In the genomic region with DNA sequence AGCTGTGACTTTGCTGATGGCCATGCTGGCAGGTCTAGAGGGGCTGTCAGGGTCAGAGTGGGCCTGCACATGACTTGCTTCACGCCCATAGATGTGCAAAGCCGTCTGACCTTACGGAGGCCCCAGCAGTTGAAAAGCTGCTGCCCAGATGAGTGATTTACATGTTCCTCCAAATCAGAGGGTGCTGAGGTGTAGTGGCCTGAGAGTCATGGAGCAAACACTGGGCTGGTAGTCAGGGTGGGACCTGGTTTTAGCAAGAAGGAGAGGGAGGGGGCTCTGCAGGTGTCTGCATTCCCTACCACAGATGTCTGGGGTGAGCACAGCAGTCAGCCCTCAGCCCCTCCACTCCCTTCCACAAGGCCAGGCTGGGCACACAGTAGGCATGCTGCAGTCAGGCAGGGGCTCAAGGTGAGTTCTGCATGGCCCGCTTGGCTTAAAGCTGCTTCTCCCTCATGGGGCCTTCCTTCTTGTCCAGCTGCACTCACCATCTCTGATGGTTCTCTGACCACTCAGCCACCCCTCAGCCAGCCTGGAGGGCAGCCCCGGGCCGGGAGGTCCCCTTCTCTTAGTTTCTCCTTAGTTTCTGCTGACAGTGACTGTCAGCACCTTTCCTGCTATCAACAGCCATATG, we compare ENCODE assay signal across 19 cellular contexts. TPM values are rescaled to one million over a fixed set of nuclear protein-coding genes. Genes with fewer than 3 reads are reported as not detected.
DNase-seq lines count a peak whose midpoint lies in the region; ATAC-seq, FAIRE-seq and TF ChIP-seq lines count a peak whose summit lies in the region.
"Had no signal": no experiment of that assay in that cellular context is flagged by ENCODE, and none has a peak within 500 bp of the region (broad histone marks: within the 10 kb centered on the region; RNA-seq: fewer than 3 reads in every experiment).

No MANE protein-coding gene starts in this region.

- H3K4me3 Mint-ChIP-seq in endodermal cell, result no peak overlapping the region
- no peak overlapping the region for H3K4me3 Mint-ChIP-seq in Caco-2 (ENCODE audit: unreplicated experiment)
- H3K4me3 Mint-ChIP-seq: activated CD4-positive, alpha-beta T cell treated with anti-CD3 and anti-CD28 coated beads for 36 hours; CD4-positive, alpha-beta memory T cell; stimulated activated effector memory CD8-positive, alpha-beta T cell treated with anti-CD3 and anti-CD28 coated beads, Interleukin-12 subunit alpha, Interleukin-12 subunit beta, amount 100 ng/mL, for 72 hours had no signal

- peak overlapping the region; percentile 83 to 92; a peak in 5 of 6 replicates for H3K27ac ChIP-seq in A549
- peak overlapping the region; percentile 40 for H3K27ac ChIP-seq in HUES48 (ENCODE audit: low read depth, low read length)
- H3K27ac ChIP-seq in endodermal cell (ENCODE audit: low read depth, low read length), result peak overlapping the region; percentile 50
- H3K27ac ChIP-seq: ascending aorta had no signal

- H3K4me1 Mint-ChIP-seq in endodermal cell (peaks cover 11% of the 10 kb centered on the region), Caco-2 (ENCODE audit: low read depth, unreplicated experiment) (no peaks in the 10 kb centered on the region)
- H3K4me1 Mint-ChIP-seq: CD4-positive, alpha-beta memory T cell had no signal

- peak overlapping the region; percentile 3 for H2AFZ ChIP-seq in neuron (ENCODE audit: low read depth, low read length)

- intact Hi-C loops in Caco-2 (cut with micrococcal nuclease; ENCODE audit: unreplicated experiment), result no loop called here

- no peak for TF ChIP-seq RAD21 in A549 (conservative IDR thresholded peaks at IDR 0.05 in 1 of 2, IDR thresholded peaks at IDR 0.05 in 1 of 2)

- H3K27ac Mint-ChIP-seq in endodermal cell (no peak overlapping the region), Caco-2 (ENCODE audit: unreplicated experiment) (no peak overlapping the region)
- H3K27ac Mint-ChIP-seq: activated CD4-positive, alpha-beta T cell treated with anti-CD3 and anti-CD28 coated beads for 36 hours; CD4-positive, alpha-beta memory T cell; stimulated activated effector memory CD8-positive, alpha-beta T cell treated with anti-CD3 and anti-CD28 coated beads, Interleukin-12 subunit alpha, Interleukin-12 subunit beta, amount 100 ng/mL, for 72 hours had no signal

- no peak for FAIRE-seq in A549 (lab: Jason Lieb, UNC)

- no peaks in the 10 kb centered on the region for H3K27me3 ChIP-seq in HUES48 (ENCODE audit: control insufficient read depth, insufficient read depth, low read length)
- H3K27me3 ChIP-seq in endodermal cell (ENCODE audit: control insufficient read depth, insufficient read depth, low read length, poor library complexity, severe bottlenecking), result no peaks in the 10 kb centered on the region
- H3K27me3 ChIP-seq in neuron (ENCODE audit: insufficient read depth, low read length), result no peaks in the 10 kb centered on the region
- no peaks in the 10 kb centered on the region for H3K27me3 ChIP-seq in Caco-2 (replicated peaks; ENCODE audit: control insufficient read depth, insufficient read depth, low read length)
- H3K27me3 ChIP-seq: ascending aorta, MG63 had no signal

- H3K36me3 Mint-ChIP-seq in endodermal cell (ENCODE audit: low read depth), result no peaks in the 10 kb centered on the region
- H3K36me3 Mint-ChIP-seq in Caco-2 (ENCODE audit: insufficient read depth, unreplicated experiment), result no peaks in the 10 kb centered on the region
- H3K36me3 Mint-ChIP-seq: CD4-positive, alpha-beta memory T cell; stimulated activated effector memory CD8-positive, alpha-beta T cell treated with anti-CD3 and anti-CD28 coated beads, Interleukin-12 subunit alpha, Interleukin-12 subunit beta, amount 100 ng/mL, for 72 hours had no signal

- peaks cover 9% of the 10 kb centered on the region for H3K27me3 Mint-ChIP-seq in endodermal cell (ENCODE audit: insufficient read depth)
- peaks cover 3% of the 10 kb centered on the region for H3K27me3 Mint-ChIP-seq in Caco-2 (ENCODE audit: insufficient read depth, unreplicated experiment)

- 93% methylated on average over 6 of the region's 6 CpGs for WGBS in A549 (ENCODE audit: missing lambda C conversion rate)
- WGBS in endodermal cell (ENCODE audit: insufficient coverage in 1 of 2, insufficient read length in 1 of 2), 2 experiments, result 89 to 96% methylated on average over 4 to 6 of the region's 6 CpGs

- POLR2A ChIA-PET in A549 (lab: Yijun Ruan, JAX), result no interaction called here
- POLR2A ChIA-PET in Caco-2 (lab: Charles Lee), result no interaction called here

- BruUV-seq in Caco-2 (replicated peaks; lab: Mats Ljungman, UMichigan), result no TSS peak

- TF ChIP-seq POLR2A in A549 (IDR thresholded peaks at IDR 0.05; ENCODE audit: low read length), result no peak

- CTCF ChIA-PET in A549 (lab: Yijun Ruan, JAX), result interaction anchor here (0.8 to 20.7 kb wide), 7 partner anchors 13 to 266 kb away, joined by 3 to 263 read pairs (median 6); a partner anchor contains a TSS
- CTCF ChIA-PET in Caco-2 (lab: Charles Lee), result no interaction called here

- peak overlapping the region; percentile 65; the same call in 2 of the 3 replicates for H3K4me2 ChIP-seq in A549

- TF ChIP-seq CTCF in A549 (IDR thresholded peaks at IDR 0.05) (no peak), endodermal cell (conservative IDR thresholded peaks at IDR 0.05) (no peak), Caco-2 (IDR thresholded peaks at IDR 0.05; ENCODE audit: insufficient read depth in 1 of 2, low read depth in 1 of 2, low read length in 1 of 2, severe bottlenecking in 1 of 2, unreplicated experiment in 1 of 2) (no peak)

- peaks cover 57% of the 10 kb centered on the region for H3K4me1 ChIP-seq in A549
- peaks cover 14% of the 10 kb centered on the region for H3K4me1 ChIP-seq in HUES48 (ENCODE audit: control insufficient read depth, insufficient read depth, low read length)
- H3K4me1 ChIP-seq in endodermal cell (ENCODE audit: control insufficient read depth, insufficient read depth, low read length), result no peaks in the 10 kb centered on the region
- H3K4me1 ChIP-seq in neuron (ENCODE audit: insufficient read depth, low read length), result peaks cover 27% of the 10 kb centered on the region
- no peaks in the 10 kb centered on the region for H3K4me1 ChIP-seq in Caco-2

- H3K9ac ChIP-seq in HUES48 (ENCODE audit: low read depth, low read length), result no peak overlapping the region
- no peak overlapping the region for H3K9ac ChIP-seq in endodermal cell (ENCODE audit: extremely low read depth, low read length, poor library complexity, severe bottlenecking)

- no peak for ATAC-seq in A549
- ATAC-seq in HG03442 (IDR thresholded peaks at IDR 0.05; ENCODE audit: unreplicated experiment), result no peak
- ATAC-seq in GM18520 (IDR thresholded peaks at IDR 0.05; ENCODE audit: unreplicated experiment), result no peak

- H3K4me3 ChIP-seq in A549 (no peak overlapping the region), HUES48 (ENCODE audit: low read depth, low read length) (no peak overlapping the region), endodermal cell (ENCODE audit: low read length) (no peak overlapping the region), neuron (ENCODE audit: low read length) (peak overlapping the region; percentile 6), Caco-2 (ENCODE audit: low read depth, low read length) (no peak overlapping the region)
- H3K4me3 ChIP-seq: ascending aorta, MG63, mucosa of descending colon, spleen had no signal

- H3K9me3 Mint-ChIP-seq in endodermal cell, result peaks cover 1% of the 10 kb centered on the region
- no peaks in the 10 kb centered on the region for H3K9me3 Mint-ChIP-seq in Caco-2 (ENCODE audit: unreplicated experiment)
- H3K9me3 Mint-ChIP-seq: CD4-positive, alpha-beta memory T cell; stimulated activated effector memory CD8-positive, alpha-beta T cell treated with anti-CD3 and anti-CD28 coated beads, Interleukin-12 subunit alpha, Interleukin-12 subunit beta, amount 100 ng/mL, for 72 hours had no signal

- DNase-seq in A549 (ENCODE audit: low read depth in 1 of 2, low spot score in 1 of 2), result no peak
- no peak for DNase-seq in endodermal cell
- DNase-seq in Caco-2, result no peak
- DNase-seq in GF-D8 (lab: John Stamatoyannopoulos, UW), result no peak
- DNase-seq: activated CD4-positive, alpha-beta T cell treated with anti-CD3 and anti-CD28 coated beads for 36 hours; activated gamma-delta T cell treated with Interleukin-2 at 50 U/mL for 16 hours; CD4-positive, alpha-beta memory T cell; erythroblast; mucosa of descending colon; NCI-H2029; spleen; T-helper 9 cell had no signal

- no peak for TF ChIP-seq EP300 in A549 (IDR thresholded peaks at IDR 0.05)

- no peaks in the 10 kb centered on the region for H3K9me3 ChIP-seq in A549
- H3K9me3 ChIP-seq in HUES48 (ENCODE audit: control insufficient read depth, insufficient read depth, low read length), result no peaks in the 10 kb centered on the region
- no peaks in the 10 kb centered on the region for H3K9me3 ChIP-seq in endodermal cell (ENCODE audit: control insufficient read depth, low read length)
- no peaks in the 10 kb centered on the region for H3K9me3 ChIP-seq in neuron (ENCODE audit: low read length)
- no peaks in the 10 kb centered on the region for H3K9me3 ChIP-seq in Caco-2
- H3K9me3 ChIP-seq: ascending aorta, MG63, mucosa of descending colon, spleen had no signal

- H3K36me3 ChIP-seq in HUES48 (ENCODE audit: control insufficient read depth, insufficient read depth, low read length) (no peaks in the 10 kb centered on the region), endodermal cell (ENCODE audit: control insufficient read depth, insufficient read depth, low read length) (no peaks in the 10 kb centered on the region), neuron (ENCODE audit: insufficient read depth, low read length) (no peaks in the 10 kb centered on the region), Caco-2 (ENCODE audit: control insufficient read depth, insufficient read depth, low read length) (no peaks in the 10 kb centered on the region)
- H3K36me3 ChIP-seq: ascending aorta, MG63, spleen had no signal

TF ChIP-seq in A549, 52 proteins besides CTCF, POLR2A, EP300 and RAD21 (continues in another document):
- TF ChIP-seq MYC (IDR thresholded peaks at IDR 0.05; ENCODE audit: borderline replicate concordance, low read length), result no peak
- TF ChIP-seq ESRRA (IDR thresholded peaks at IDR 0.05; ENCODE audit: borderline replicate concordance, low read length), result no peak

RNA-seq across cellular contexts. Expression of a gene that starts 34.2 kb away (rescaled TPM):
- polyA plus RNA-seq in A549 (2011; rRNA removed) (30.8 and 37.7 TPM in 2 replicates), A549 (2017; fragmentation: RNase III; extraction: RNeasy Plus Mini Kit Qiagen cat#74134 plus additional on column Dnase treatment) (29.2 to 30.6 TPM (median 29.7 TPM) in 3 replicates)
- 21.3 and 27.9 TPM in 2 replicates for polyA plus RNA-seq in A549 (2012; cell fraction: cytosol; rRNA removed)
- 21.1 and 28.4 TPM in 2 replicates for polyA plus RNA-seq in A549 (2012; cell fraction: nucleus; rRNA removed)
- 94.4 and 118 TPM in 2 replicates for polyA minus RNA-seq in A549 (2011; rRNA and poly(A)+ RNA removed)
- total RNA-seq in endodermal cell (10 to 100 TPM; 25.0 to 31.4 TPM), Caco-2 (2022) (5.9 and 7.2 TPM in 2 replicates)
- 39.1 TPM for polyA plus RNA-seq in endodermal cell (2013, experiment 1 of 2)
- polyA plus RNA-seq in endodermal cell (2013, experiment 2 of 2), result 38.7 TPM
- polyA plus RNA-seq: CD4-positive, alpha-beta memory T cell had no signal
